ENCODE assay signal across 8 cellular contexts in genomic region chr19:12757544-12758274, GRCh38. TPM values are rescaled to one million over a fixed set of nuclear protein-coding genes. Genes with fewer than 3 reads are reported as not detected.
DNase-seq lines count a peak whose midpoint lies in the region; ATAC-seq, FAIRE-seq and TF ChIP-seq lines count a peak whose summit lies in the region.

No MANE protein-coding gene starts in this region.

- no peak for ATAC-seq in HG03457 (IDR thresholded peaks at IDR 0.05; ENCODE audit: unreplicated experiment)

- no peaks in the 10 kb centered on the region for H3K4me1 Mint-ChIP-seq in Calu3 (ENCODE audit: low read depth, unreplicated experiment)

- in situ Hi-C loops in KBM-7 (cut with MboI; ENCODE audit: low pct_unique_long_range_greater_than_20kb, low sequenced_read_pairs), result no loop called here

- no peaks in the 10 kb centered on the region for H3K9me3 Mint-ChIP-seq in Calu3 (ENCODE audit: low read depth, unreplicated experiment)

- intact Hi-C loops in Calu3 (cut with micrococcal nuclease; ENCODE audit: unreplicated experiment), result no loop called here

- no peak for FAIRE-seq in urothelium cell line (lab: Jason Lieb, UNC)

- DNase-seq in Calu3 (peak; percentile 71), KBM-7 (peak; percentile 92), SHP77 treated with DMSO at 0.1 percent for 48 hours (lab: John Stamatoyannopoulos, UW) (peak; percentile 73), germinal center (ENCODE audit: low spot score) (peak; percentile 81), nucleus accumbens (lab: John Stamatoyannopoulos, UW) (peak in 42 of 56 donors; percentile 1 to 74 (median 36)), urothelium cell line (ENCODE audit: low spot score) (peak; percentile 58)
- peak; percentile 71 for DNase-seq in activated naive CD4-positive, alpha-beta T cell treated with Interleukin-2 at 50 U/mL for 16 hours

- H3K36me3 Mint-ChIP-seq in Calu3 (ENCODE audit: insufficient read depth, unreplicated experiment), result peaks cover 9% of the 10 kb centered on the region

- peaks cover 13% of the 10 kb centered on the region for H3K27me3 Mint-ChIP-seq in Calu3 (ENCODE audit: unreplicated experiment)

- peak overlapping the region; percentile 46 for H3K4me3 Mint-ChIP-seq in Calu3 (ENCODE audit: low read depth, unreplicated experiment)

- no peak overlapping the region for H3K27ac Mint-ChIP-seq in Calu3 (ENCODE audit: unreplicated experiment)

- CTCF ChIA-PET in Calu3 (lab: Charles Lee), result interaction anchor here (0.6 to 1.2 kb wide), 5 partner anchors 33 to 174 kb away, joined by 3 to 9 read pairs (median 4); no protein-coding TSS in a partner anchor

- no TSS peak for BruUV-seq in Calu3 (replicated peaks; lab: Mats Ljungman, UMichigan)

- TF ChIP-seq CTCF in Calu3 (IDR thresholded peaks at IDR 0.05; ENCODE audit: unreplicated experiment), result peak; percentile 76

RNA-seq across cellular contexts. Expression of gene BEST2, which starts 6.1 kb away (rescaled TPM):
- total RNA-seq in Calu3 (2022), result not detected in 2 replicates

RNA-seq across cellular contexts. Expression of gene HOOK2, which starts 17.6 kb away (rescaled TPM):
- total RNA-seq in Calu3 (2022), result 69.0 and 70.7 TPM in 2 replicates

RNA-seq across cellular contexts. Expression of gene GET3, which starts 20.4 kb away (rescaled TPM):
- total RNA-seq in Calu3 (2022), result 52.2 and 53.8 TPM in 2 replicates

RNA-seq across cellular contexts. Expression of gene TRIR, which starts 23.2 kb away (rescaled TPM):
- total RNA-seq in Calu3 (2022), result 124 and 128 TPM in 2 replicates

RNA-seq across cellular contexts. Expression of gene JUNB, which starts 33.6 kb away (rescaled TPM):
- total RNA-seq in Calu3 (2022), result 113 and 116 TPM in 2 replicates

Comparison
In these comparisons a context has a peak if more than half of its experiments do, and no peak if none do; other contexts are left out.
1. DNase-seq: peak in every context shown above with its lines; median percentile 92 in KBM-7; 81 in germinal center; 73 in SHP77 treated with DMSO at 0.1 percent for 48 hours; 71 in Calu3; 71 in activated naive CD4-positive, alpha-beta T cell treated with Interleukin-2 at 50 U/mL for 16 hours; 58 in urothelium cell line; 36 in nucleus accumbens.